ENCODE assay signal across 8 cellular contexts in the genomic region with DNA sequence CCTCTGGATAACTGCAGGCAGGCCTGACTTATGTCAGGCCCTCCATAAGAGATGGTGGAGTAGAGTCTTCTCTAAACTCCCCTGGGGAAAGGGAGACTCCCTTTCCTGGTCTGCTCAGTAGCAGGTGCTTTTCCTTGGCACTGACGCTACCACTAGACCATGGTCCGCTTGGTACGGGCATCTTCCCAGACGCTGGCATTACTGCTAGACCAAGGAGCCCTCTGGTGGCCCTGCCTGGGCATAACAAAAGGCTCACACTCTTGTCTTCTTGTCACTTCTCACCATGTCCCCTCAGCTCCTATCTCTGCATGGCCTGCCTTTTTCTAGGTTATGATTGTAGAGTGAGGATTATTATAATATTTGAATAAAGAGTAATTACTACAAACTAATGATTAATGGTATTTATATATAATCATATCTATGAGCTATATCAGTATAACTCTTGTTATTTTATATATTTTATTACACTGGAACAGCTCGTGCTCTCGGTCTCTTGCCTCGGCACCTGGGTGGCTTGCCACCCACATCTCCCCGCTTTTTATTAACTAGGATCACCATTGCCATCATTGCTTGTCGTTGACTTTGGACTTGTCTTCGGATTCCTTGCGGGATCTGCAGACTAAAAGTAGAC. TPM values are rescaled to one million over a fixed set of nuclear protein-coding genes. Genes with fewer than 3 reads are reported as not detected.
DNase-seq lines count a peak whose midpoint lies in the region; ATAC-seq and TF ChIP-seq lines count a peak whose summit lies in the region.

No MANE protein-coding gene starts in this region.

- no peak overlapping the region for H3K14ac ChIP-seq in neuronal stem cell (ENCODE audit: low read length)

- H3K27ac ChIP-seq in C4-2B (no peak overlapping the region), PC-3 (ENCODE audit: low read length) (no peak overlapping the region), gastroesophageal sphincter (no peak overlapping the region), neuronal stem cell (replicated peaks; ENCODE audit: low read length) (no peak overlapping the region)

- no peaks in the 10 kb centered on the region for H3K9me2 ChIP-seq in PC-3 (replicated peaks; ENCODE audit: low read length)

- no peak overlapping the region for H3K27ac Mint-ChIP-seq in activated T-helper 2 cell treated with anti-CD3 and anti-CD28 coated beads, Interferon-gamma antibody, Interleukin-2, Interleukin-4, amounts not matched to agents 10 μg/mL and 5 μg/mL and 100 μg/mL, durations not matched to agents 14 hours and 24 hours and 36 hours

- WGBS in gastroesophageal sphincter (ENCODE audit: low coverage in 1 of 2), 2 donors = 47 to 49% methylated on average over 9 to 11 of the region's 11 CpGs
- no CpG with 5 or more reads among the region's 11 CpGs for WGBS in neuronal stem cell (ENCODE audit: extremely low coverage in 2 of 2, insufficient read length in 2 of 2, insufficient replicate concordance in 1 of 2), 2 donors

- H3K9ac ChIP-seq in PC-3 (ENCODE audit: low read length) (no peak overlapping the region), neuronal stem cell (ENCODE audit: low read depth, low read length, poor library complexity) (no peak overlapping the region)

- TF ChIP-seq CTCF in C4-2B (conservative IDR thresholded peaks at IDR 0.05) (peak; percentile 87), PC-3 (conservative IDR thresholded peaks at IDR 0.05; ENCODE audit: low read depth, low read length) (peak; percentile 57), gastroesophageal sphincter (IDR thresholded peaks at IDR 0.05) (peak; percentile 69 to 77 (median 73))

- H3K4me3 ChIP-seq in PC-3 (ENCODE audit: low read length) = no peak overlapping the region
- H3K4me3 ChIP-seq in gastroesophageal sphincter = no peak overlapping the region
- H3K4me3 ChIP-seq in neuronal stem cell (ENCODE audit: low read length in 2 of 2) = no peak overlapping the region

- peaks cover 11% of the 10 kb centered on the region for H3K36me3 Mint-ChIP-seq in activated T-helper 2 cell treated with anti-CD3 and anti-CD28 coated beads, Interferon-gamma antibody, Interleukin-2, Interleukin-4, amounts not matched to agents 10 μg/mL and 5 μg/mL and 100 μg/mL, durations not matched to agents 14 hours and 24 hours and 36 hours (ENCODE audit: low read depth)

- H3K27me3 ChIP-seq in PC-3 (ENCODE audit: low read length) = no peaks in the 10 kb centered on the region
- H3K27me3 ChIP-seq in gastroesophageal sphincter = no peaks in the 10 kb centered on the region
- H3K27me3 ChIP-seq in neuronal stem cell (ENCODE audit: control insufficient read depth in 3 of 3, insufficient read depth in 3 of 3, low read depth in 1 of 3, low read length in 3 of 3) = no peaks in the 10 kb centered on the region

- BruUV-seq in PC-3 (replicated peaks; lab: Mats Ljungman, UMichigan) = no TSS peak

- H2BK5ac ChIP-seq in neuronal stem cell (ENCODE audit: low read length) = no peak overlapping the region

- H3K9me3 ChIP-seq in PC-3 (ENCODE audit: low read length) (no peaks in the 10 kb centered on the region), gastroesophageal sphincter (no peaks in the 10 kb centered on the region), neuronal stem cell (replicated peaks in 1 of 2; ENCODE audit: control insufficient read depth in 2 of 2, insufficient read depth in 1 of 2, low read depth in 1 of 2, low read length in 2 of 2) (peaks cover 0 to under 1% of the 10 kb centered on the region in 2 donors)

- no peak overlapping the region for H3K18ac ChIP-seq in neuronal stem cell (ENCODE audit: low read length)

- H4K91ac ChIP-seq in neuronal stem cell (ENCODE audit: low read depth, low read length, poor library complexity) = no peak overlapping the region

- no peaks in the 10 kb centered on the region for H3K36me3 ChIP-seq in PC-3 (ENCODE audit: low read depth, low read length)
- no peaks in the 10 kb centered on the region for H3K36me3 ChIP-seq in gastroesophageal sphincter
- no peaks in the 10 kb centered on the region for H3K36me3 ChIP-seq in neuronal stem cell (replicated peaks in 1 of 2; ENCODE audit: control insufficient read depth in 2 of 2, insufficient read depth in 2 of 2, low read length in 2 of 2)

- H3K4me1 ChIP-seq in PC-3 (ENCODE audit: insufficient read depth, low read length) (peaks cover 15% of the 10 kb centered on the region), gastroesophageal sphincter (peaks cover 0 to 27% (median 1%) of the 10 kb centered on the region in 3 donors), neuronal stem cell (ENCODE audit: control insufficient read depth in 2 of 2, insufficient read depth in 1 of 2, low read depth in 1 of 2, low read length in 2 of 2) (no peaks in the 10 kb centered on the region)

- H2AK5ac ChIP-seq in neuronal stem cell (ENCODE audit: low read depth, low read length) = no peak overlapping the region

- H3F3A ChIP-seq in PC-3 (ENCODE audit: low read length, unreplicated experiment) = peaks cover 4% of the 10 kb centered on the region

- H3K4me2 ChIP-seq in PC-3 (ENCODE audit: low read length) = no peak overlapping the region
- H3K4me2 ChIP-seq in neuronal stem cell (ENCODE audit: insufficient read depth, low read length, poor library complexity, severe bottlenecking) = no peak overlapping the region

- no peak overlapping the region for H2BK120ac ChIP-seq in neuronal stem cell (ENCODE audit: low read depth, low read length)

- no peak overlapping the region for H3K4ac ChIP-seq in neuronal stem cell (ENCODE audit: low read length)

- no peak overlapping the region for H2BK15ac ChIP-seq in neuronal stem cell (ENCODE audit: low read length)

- peak in 63 of 76 experiments; percentile 3 to 74 (median 45) for DNase-seq in HUDEP-2 (lab: John Stamatoyannopoulos, UW; ENCODE audit: unreplicated experiment in 76 of 76)
- DNase-seq in PC-3 = peak; percentile 61
- DNase-seq in activated T-helper 2 cell treated with anti-CD3 and anti-CD28 coated beads, Interferon-gamma antibody, Interleukin-2, Interleukin-4, amounts not matched to agents 10 μg/mL and 5 μg/mL and 100 μg/mL, durations not matched to agents 14 hours and 24 hours and 36 hours (ENCODE audit: low spot score) = peak; percentile 46
- DNase-seq in posterior cingulate gyrus = peak; percentile 77 to 98 (median 88)
- DNase-seq in neuronal stem cell (ENCODE audit: low spot score) = no peak

- no peaks in the 10 kb centered on the region for H3K79me2 ChIP-seq in PC-3 (ENCODE audit: low read length)

- no peaks in the 10 kb centered on the region for H3K9me3 Mint-ChIP-seq in activated T-helper 2 cell treated with anti-CD3 and anti-CD28 coated beads, Interferon-gamma antibody, Interleukin-2, Interleukin-4, amounts not matched to agents 10 μg/mL and 5 μg/mL and 100 μg/mL, durations not matched to agents 14 hours and 24 hours and 36 hours

- no peaks in the 10 kb centered on the region for H3K27me3 Mint-ChIP-seq in activated T-helper 2 cell treated with anti-CD3 and anti-CD28 coated beads, Interferon-gamma antibody, Interleukin-2, Interleukin-4, amounts not matched to agents 10 μg/mL and 5 μg/mL and 100 μg/mL, durations not matched to agents 14 hours and 24 hours and 36 hours (ENCODE audit: low read depth)

- no peak overlapping the region for H2BK12ac ChIP-seq in neuronal stem cell (ENCODE audit: low read length)

- intact Hi-C loops in PC-3 (cut with micrococcal nuclease) (no loop called here), posterior cingulate gyrus (cut with DNase I) (no loop called here)
- intact Hi-C loops in activated T-helper 2 cell treated with anti-CD3 and anti-CD28 coated beads, Interferon-gamma antibody, Interleukin-2, Interleukin-4, amounts not matched to agents 10 μg/mL and 5 μg/mL and 100 μg/mL, durations not matched to agents 14 hours and 24 hours and 36 hours (cut with micrococcal nuclease) = loop anchor here (10.0 kb wide), 1 partner anchor 56 kb away; a partner anchor contains a TSS

- H3K4me3 Mint-ChIP-seq in activated T-helper 2 cell treated with anti-CD3 and anti-CD28 coated beads, Interferon-gamma antibody, Interleukin-2, Interleukin-4, amounts not matched to agents 10 μg/mL and 5 μg/mL and 100 μg/mL, durations not matched to agents 14 hours and 24 hours and 36 hours (ENCODE audit: low read depth) = no peak overlapping the region

- CTCF ChIA-PET in PC-3 (lab: Charles Lee) = interaction anchor here (0.8 kb wide), 1 partner anchor 18 kb away, joined by 3 read pairs; no protein-coding TSS in a partner anchor

- H3K79me1 ChIP-seq in neuronal stem cell (ENCODE audit: low read depth, low read length) = no peaks in the 10 kb centered on the region

- no peak overlapping the region for H4K8ac ChIP-seq in neuronal stem cell (ENCODE audit: low read depth, low read length)

- peaks cover 35% of the 10 kb centered on the region for H3K4me1 Mint-ChIP-seq in activated T-helper 2 cell treated with anti-CD3 and anti-CD28 coated beads, Interferon-gamma antibody, Interleukin-2, Interleukin-4, amounts not matched to agents 10 μg/mL and 5 μg/mL and 100 μg/mL, durations not matched to agents 14 hours and 24 hours and 36 hours (ENCODE audit: low read depth)

- POLR2A ChIA-PET in PC-3 (lab: Charles Lee; ENCODE audit: unreplicated experiment) = interaction anchor here (0.6 to 0.7 kb wide), 2 partner anchors 23 to 29 kb away, joined by 3 to 5 read pairs; no protein-coding TSS in a partner anchor

- no peak for ATAC-seq in PC-3
- no peak for ATAC-seq in gastroesophageal sphincter
- ATAC-seq in GM18520 (IDR thresholded peaks at IDR 0.05; ENCODE audit: unreplicated experiment) = no peak

- H3K23ac ChIP-seq in neuronal stem cell (ENCODE audit: low read depth, low read length, poor library complexity) = no peak overlapping the region

- TF ChIP-seq EP300 in gastroesophageal sphincter (IDR thresholded peaks at IDR 0.05) = no peak

- no peaks in the 10 kb centered on the region for H4K20me1 ChIP-seq in PC-3 (ENCODE audit: low read length)

- H2AFZ ChIP-seq in PC-3 (ENCODE audit: low read length) = no peak overlapping the region
- no peak overlapping the region for H2AFZ ChIP-seq in neuronal stem cell (ENCODE audit: low read length)

- TF ChIP-seq POLR2A in gastroesophageal sphincter (IDR thresholded peaks at IDR 0.05) = no peak

RNA-seq across cellular contexts. Expression of a gene that starts 59.8 kb away (rescaled TPM):
- total RNA-seq in PC-3 (2014; rRNA removed) (14.3 and 19.8 TPM in 2 replicates), gastroesophageal sphincter (10 to 100 TPM; 18.2 to 35.8 (median 20.2) TPM)
- 4.0 and 4.9 TPM in 2 replicates for total RNA-seq in activated T-helper 2 cell treated with anti-CD3 and anti-CD28 coated beads, Interferon-gamma antibody, Interleukin-2, Interleukin-4, amounts not matched to agents 10 μg/mL and 5 μg/mL and 100 μg/mL, durations not matched to agents 14 hours and 24 hours and 36 hours
- 14.3 TPM for polyA plus RNA-seq in neuronal stem cell (2013, experiment 1 of 2)
- polyA plus RNA-seq in neuronal stem cell (2013, experiment 2 of 2) = 14.0 TPM
